8 cellular contexts compared by ENCODE assay signal in the genomic region with DNA sequence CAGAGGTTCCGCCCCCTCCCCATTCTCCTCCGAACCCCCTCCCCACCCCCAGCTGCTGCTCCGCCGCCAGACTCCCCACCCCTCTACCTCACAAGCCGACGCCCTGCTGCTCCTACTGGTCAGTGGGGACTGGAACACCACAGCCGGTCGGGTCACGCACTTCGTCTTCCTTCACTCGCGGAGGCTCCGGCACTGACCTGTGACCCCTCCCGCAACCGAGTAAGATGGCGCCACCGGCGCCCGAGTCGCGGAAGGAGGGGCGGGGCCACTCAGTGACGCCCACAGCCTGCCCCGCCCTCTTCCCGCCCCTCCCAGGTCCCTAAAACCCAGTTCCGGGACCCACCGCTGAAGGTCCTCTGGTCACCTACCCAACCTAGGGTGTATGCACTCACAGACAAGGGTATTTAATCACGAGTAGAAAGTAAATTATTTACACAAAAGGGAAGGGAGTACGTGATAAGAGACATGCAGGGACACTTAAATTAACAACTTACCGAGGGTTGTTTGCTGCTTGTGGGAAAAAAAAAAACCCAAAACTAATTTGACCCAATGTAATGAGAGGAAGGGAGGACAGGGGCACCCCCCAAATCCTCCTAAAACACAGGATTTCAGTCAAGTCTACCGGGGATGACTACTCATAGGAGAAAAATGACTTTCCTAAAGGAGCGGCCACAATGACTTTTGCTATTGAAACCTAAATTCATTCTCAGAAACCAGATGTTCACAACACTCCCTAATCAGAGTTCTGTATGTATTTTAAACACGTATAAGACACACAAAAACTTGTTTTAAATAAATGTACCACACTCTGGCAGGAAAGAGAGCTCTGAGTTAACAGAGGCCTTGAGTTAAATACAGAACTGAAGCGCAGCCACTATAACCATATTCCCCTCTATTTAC. TPM values are rescaled to one million over a fixed set of nuclear protein-coding genes. Genes with fewer than 3 reads are reported as not detected.
A peak's percentile ranks its signal among the peaks of the same experiment; 100 is the strongest.
DNase-seq lines count a peak whose midpoint lies in the region; ATAC-seq, FAIRE-seq and TF ChIP-seq lines count a peak whose summit lies in the region.

A gene with protein sequence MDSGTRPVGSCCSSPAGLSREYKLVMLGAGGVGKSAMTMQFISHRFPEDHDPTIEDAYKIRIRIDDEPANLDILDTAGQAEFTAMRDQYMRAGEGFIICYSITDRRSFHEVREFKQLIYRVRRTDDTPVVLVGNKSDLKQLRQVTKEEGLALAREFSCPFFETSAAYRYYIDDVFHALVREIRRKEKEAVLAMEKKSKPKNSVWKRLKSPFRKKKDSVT (minus strand): TSS at position 194 of the 900 bp plus-strand sequence. CDS start 588 bp downstream, outside the sequence.

- H3K4me3 ChIP-seq in BLaER1 treated with 17β-estradiol and CSF1 and Interleukin-3, amounts not matched to agents 10 nM and 100 nM: peak within 1 kb of the TSS; percentile 69 to 89 (median 76)
- peak within 1 kb of the TSS; percentile 73 to 78 (median 75) for H3K4me3 ChIP-seq in right lobe of liver

- no peaks in the 10 kb centered on the region for H3K9me3 ChIP-seq in BLaER1 treated with 17β-estradiol and CSF1 and Interleukin-3, amounts not matched to agents 10 nM and 100 nM (replicated peaks in 1 of 11)
- no peaks in the 10 kb centered on the region for H3K9me3 ChIP-seq in right lobe of liver

- CTCF ChIA-PET in activated CD4-positive, alpha-beta memory T cell treated with anti-CD3 and anti-CD28 coated beads, Interleukin-2, amount 10 ng/mL, durations not matched to agents 7 days and 5 days (lab: Charles Lee): interaction anchor here (0.6 to 0.7 kb wide), 2 partner anchors 25 to 78 kb away, joined by 3 read pairs; no protein-coding TSS in a partner anchor

- H3K27me3 Mint-ChIP-seq in activated CD4-positive, alpha-beta memory T cell treated with anti-CD3 and anti-CD28 coated beads, Interleukin-2, amount 10 ng/mL, durations not matched to agents 7 days and 5 days: no peaks in the 10 kb centered on the region

- POLR2A ChIA-PET in activated CD4-positive, alpha-beta memory T cell treated with anti-CD3 and anti-CD28 coated beads, Interleukin-2, amount 10 ng/mL, durations not matched to agents 7 days and 5 days (lab: Charles Lee): interaction anchor here (0.5 to 2.9 kb wide), 5 partner anchors 23 to 274 kb away, joined by 3 to 14 read pairs (median 3); a partner anchor contains a TSS

- H4K20me1 ChIP-seq in BLaER1 treated with 17β-estradiol and CSF1 and Interleukin-3, amounts not matched to agents 10 nM and 100 nM: peaks cover under 1 to 42% (median 29%) of the 10 kb centered on the region in 11 experiments; a peak in 13 of 22 replicates

- WGBS in right lobe of liver (ENCODE audit: insufficient coverage, low coverage, low lambda C conversion rate, missing lambda C conversion rate): 5% methylated on average over 26 of the region's 34 CpGs

- H3K9ac ChIP-seq in BLaER1 treated with 17β-estradiol and CSF1 and Interleukin-3, amounts not matched to agents 10 nM and 100 nM: peak within 1 kb of the TSS; percentile 75 to 90 (median 83)

- FAIRE-seq in GM19239 (lab: Jason Lieb, UNC): peak; percentile 95

- H3K4me1 ChIP-seq in BLaER1 treated with 17β-estradiol and CSF1 and Interleukin-3, amounts not matched to agents 10 nM and 100 nM: peaks cover 13 to 31% (median 20%) of the 10 kb centered on the region in 10 experiments
- peaks cover 0 to 8% (median 0%) of the 10 kb centered on the region in 4 donors for H3K4me1 ChIP-seq in right lobe of liver

- DNase-seq in GM19239 (ENCODE audit: insufficient read length, low spot score) (peak; percentile 70), NCI-H82 (lab: John Stamatoyannopoulos, UW) (peak; percentile 95), ecto neural progenitor cell (ENCODE audit: low spot score) (peak; percentile 90), right lobe of liver (peak; percentile 89 to 92 (median 91))
- DNase-seq in activated CD4-positive, alpha-beta memory T cell treated with anti-CD3 and anti-CD28 coated beads, Interleukin-2, amount 10 ng/mL, durations not matched to agents 7 days and 5 days: peak; percentile 90
- peak; percentile 77 to 81 for DNase-seq in stimulated activated CD4-positive, alpha-beta T cell treated with anti-CD3 and anti-CD28 coated beads, Interleukin-4, amount 100 ng/mL, for 4 hours

- H3K4me3 Mint-ChIP-seq in activated CD4-positive, alpha-beta memory T cell treated with anti-CD3 and anti-CD28 coated beads, Interleukin-2, amount 10 ng/mL, durations not matched to agents 7 days and 5 days: peak within 1 kb of the TSS; percentile 98

- peak within 1 kb of the TSS; percentile 97 for H3K27ac Mint-ChIP-seq in activated CD4-positive, alpha-beta memory T cell treated with anti-CD3 and anti-CD28 coated beads, Interleukin-2, amount 10 ng/mL, durations not matched to agents 7 days and 5 days

- H3K36me3 Mint-ChIP-seq in activated CD4-positive, alpha-beta memory T cell treated with anti-CD3 and anti-CD28 coated beads, Interleukin-2, amount 10 ng/mL, durations not matched to agents 7 days and 5 days (ENCODE audit: low read depth): peaks cover 66% of the 10 kb centered on the region

- intact Hi-C loops in right lobe of liver (cut with DNase I): no loop called here

- H3K4me1 Mint-ChIP-seq in activated CD4-positive, alpha-beta memory T cell treated with anti-CD3 and anti-CD28 coated beads, Interleukin-2, amount 10 ng/mL, durations not matched to agents 7 days and 5 days: peaks cover 29% of the 10 kb centered on the region

- peak in 1 of 4 donors; percentile 30 for TF ChIP-seq CTCF in right lobe of liver (IDR thresholded peaks at IDR 0.05)

- H3K27ac ChIP-seq in BLaER1 treated with 17β-estradiol and CSF1 and Interleukin-3, amounts not matched to agents 10 nM and 100 nM: peak within 1 kb of the TSS; percentile 66 to 87 (median 72)
- H3K27ac ChIP-seq in right lobe of liver: peak within 1 kb of the TSS; percentile 72 to 93 (median 86)

- ATAC-seq in HG03442 (IDR thresholded peaks at IDR 0.05; ENCODE audit: unreplicated experiment) (peak; percentile 70), right lobe of liver (peak; percentile 98 to 99 (median 99))

- no peaks in the 10 kb centered on the region for H3K27me3 ChIP-seq in BLaER1 treated with 17β-estradiol and CSF1 and Interleukin-3, amounts not matched to agents 10 nM and 100 nM
- H3K27me3 ChIP-seq in right lobe of liver: no peaks in the 10 kb centered on the region

- TF ChIP-seq POLR2A in right lobe of liver (IDR thresholded peaks at IDR 0.05): peak; percentile 57

- H3K4me2 ChIP-seq in BLaER1 treated with 17β-estradiol and CSF1 and Interleukin-3, amounts not matched to agents 10 nM and 100 nM: peak within 1 kb of the TSS; percentile 90 to 99 (median 95)

- H3K36me3 ChIP-seq in BLaER1 treated with 17β-estradiol and CSF1 and Interleukin-3, amounts not matched to agents 10 nM and 100 nM: peaks cover 76 to 87% (median 79%) of the 10 kb centered on the region in 11 experiments
- peaks cover 12 to 62% (median 29%) of the 10 kb centered on the region in 4 donors for H3K36me3 ChIP-seq in right lobe of liver

- no peaks in the 10 kb centered on the region for H3K9me3 Mint-ChIP-seq in activated CD4-positive, alpha-beta memory T cell treated with anti-CD3 and anti-CD28 coated beads, Interleukin-2, amount 10 ng/mL, durations not matched to agents 7 days and 5 days

RNA-seq across cellular contexts. Expression of the gene that starts here (rescaled TPM):
- total RNA-seq in activated CD4-positive, alpha-beta memory T cell treated with anti-CD3 and anti-CD28 coated beads, Interleukin-2, amount 10 ng/mL, durations not matched to agents 7 days and 5 days: 10 to 100 TPM; 25.0 to 30.9 TPM
- 10 to 100 TPM in 3 of 6 experiments, 1 to 10 TPM in 3; 4.9 to 28.3 (median 11.3) TPM for total RNA-seq in right lobe of liver

Comparison
In these comparisons a context has a peak if more than half of its experiments do, and no peak if none do; other contexts are left out.
1. Peak in every context shown above with its lines: DNase-seq, ATAC-seq, H3K4me3 ChIP-seq and H3K27ac ChIP-seq.